Comparison of ENCODE assay signal across 26 cellular contexts in genomic region chr16:2398520-2398919, GRCh38.
"Had no signal": no experiment of that assay in that cellular context is flagged by ENCODE, and none has a peak within 500 bp of the region (broad histone marks: within the 10 kb centered on the region; RNA-seq: fewer than 3 reads in every experiment).

No MANE protein-coding gene starts in this region.

- H3K27me3 Mint-ChIP-seq: stimulated activated memory B cell treated with anti-CD40 and anti-IgM and Interleukin-4, amounts not matched to agents 10 μg/mL and 1 μg/mL and 100 μg/mL, for 72 hours had no signal

- H3K27ac Mint-ChIP-seq: mesothelial cell of epicardium; natural killer cell; stimulated activated memory B cell treated with anti-CD40 and anti-IgM and Interleukin-4, amounts not matched to agents 10 μg/mL and 1 μg/mL and 100 μg/mL, for 72 hours had no signal

- H3K4me1 ChIP-seq: left ventricle myocardium inferior, pancreas, prostate gland, sigmoid colon, tibial nerve, upper lobe of left lung, vagina had no signal

- H3K36me3 Mint-ChIP-seq: mesothelial cell of epicardium; naive B cell; natural killer cell; stimulated activated memory B cell treated with anti-CD40 and anti-IgM and Interleukin-4, amounts not matched to agents 10 μg/mL and 1 μg/mL and 100 μg/mL, for 72 hours had no signal

- DNase-seq: islet precursor cell; left ventricle myocardium inferior; mesendoderm; naive B cell; natural killer cell; pancreas; posterior cingulate gyrus; retina; right cardiac atrium; sigmoid colon; stimulated activated CD4-positive, alpha-beta T cell treated with anti-CD3 and anti-CD28 coated beads, Interleukin-1b, Interleukin-23, amount 100 ng/mL, for 48 hours; stimulated activated CD4-positive, alpha-beta T cell treated with anti-CD3 and anti-CD28 coated beads, Interleukin-2, amount 100 ng/mL, for 48 hours; stimulated activated CD4-positive, alpha-beta T cell treated with anti-CD3 and anti-CD28 coated beads, Interleukin-4, amount 100 ng/mL, for 4 hours; stimulated activated CD8-positive, alpha-beta memory T cell treated with anti-CD3 and anti-CD28 coated beads, Interleukin-4, amount 100 ng/mL, for 48 hours; stimulated activated naive CD4-positive, alpha-beta T cell treated with Interleukin-2 at 50 U/mL for 16 hours; stimulated activated naive CD8-positive, alpha-beta T cell treated with anti-CD3 and anti-CD28 coated beads, Interleukin-15, amount 100 ng/mL, for 72 hours; substantia nigra; upper lobe of left lung had no signal

- H3K27me3 ChIP-seq: hepatocyte, pancreas, sigmoid colon, tibial nerve, upper lobe of left lung, vagina had no signal

- H3K4me3 ChIP-seq: hepatocyte, left ventricle myocardium inferior, lung, pancreas, prostate gland, sigmoid colon, smooth muscle cell, tibial nerve, upper lobe of left lung, vagina had no signal

- H3K4me2 ChIP-seq: hepatocyte, smooth muscle cell had no signal

- H2AFZ ChIP-seq: hepatocyte had no signal

- H3K4me1 Mint-ChIP-seq: mesothelial cell of epicardium; naive B cell; natural killer cell; stimulated activated memory B cell treated with anti-CD40 and anti-IgM and Interleukin-4, amounts not matched to agents 10 μg/mL and 1 μg/mL and 100 μg/mL, for 72 hours; stimulated activated naive CD8-positive, alpha-beta T cell treated with anti-CD3 and anti-CD28 coated beads, Interleukin-15, amount 100 ng/mL, for 72 hours had no signal

- H3K79me2 ChIP-seq: hepatocyte had no signal

- H3K4me3 Mint-ChIP-seq: mesothelial cell of epicardium; naive B cell; natural killer cell; stimulated activated memory B cell treated with anti-CD40 and anti-IgM and Interleukin-4, amounts not matched to agents 10 μg/mL and 1 μg/mL and 100 μg/mL, for 72 hours; stimulated activated naive CD8-positive, alpha-beta T cell treated with anti-CD3 and anti-CD28 coated beads, Interleukin-15, amount 100 ng/mL, for 72 hours had no signal

- FAIRE-seq: pancreas had no signal

- H3K36me3 ChIP-seq: left ventricle myocardium inferior, pancreas, prostate gland, sigmoid colon, tibial nerve, upper lobe of left lung, vagina had no signal

- ATAC-seq: natural killer cell; right cardiac atrium; stimulated activated memory B cell treated with anti-CD40 and anti-IgM and Interleukin-4, amounts not matched to agents 10 μg/mL and 1 μg/mL and 100 μg/mL, for 72 hours; stimulated activated naive CD8-positive, alpha-beta T cell treated with anti-CD3 and anti-CD28 coated beads, Interleukin-15, amount 100 ng/mL, for 72 hours had no signal

- H3K27ac ChIP-seq: hepatocyte, left ventricle myocardium inferior, pancreas, prostate gland, sigmoid colon, tibial nerve, upper lobe of left lung, vagina had no signal

- H3K9me3 Mint-ChIP-seq: mesothelial cell of epicardium; naive B cell; natural killer cell; stimulated activated memory B cell treated with anti-CD40 and anti-IgM and Interleukin-4, amounts not matched to agents 10 μg/mL and 1 μg/mL and 100 μg/mL, for 72 hours; stimulated activated naive CD8-positive, alpha-beta T cell treated with anti-CD3 and anti-CD28 coated beads, Interleukin-15, amount 100 ng/mL, for 72 hours had no signal

- H3K9me3 ChIP-seq: left ventricle myocardium inferior, pancreas, prostate gland, sigmoid colon, tibial nerve, upper lobe of left lung, vagina had no signal
